Comparison of ENCODE assay signal across 8 cellular contexts in the genomic region with DNA sequence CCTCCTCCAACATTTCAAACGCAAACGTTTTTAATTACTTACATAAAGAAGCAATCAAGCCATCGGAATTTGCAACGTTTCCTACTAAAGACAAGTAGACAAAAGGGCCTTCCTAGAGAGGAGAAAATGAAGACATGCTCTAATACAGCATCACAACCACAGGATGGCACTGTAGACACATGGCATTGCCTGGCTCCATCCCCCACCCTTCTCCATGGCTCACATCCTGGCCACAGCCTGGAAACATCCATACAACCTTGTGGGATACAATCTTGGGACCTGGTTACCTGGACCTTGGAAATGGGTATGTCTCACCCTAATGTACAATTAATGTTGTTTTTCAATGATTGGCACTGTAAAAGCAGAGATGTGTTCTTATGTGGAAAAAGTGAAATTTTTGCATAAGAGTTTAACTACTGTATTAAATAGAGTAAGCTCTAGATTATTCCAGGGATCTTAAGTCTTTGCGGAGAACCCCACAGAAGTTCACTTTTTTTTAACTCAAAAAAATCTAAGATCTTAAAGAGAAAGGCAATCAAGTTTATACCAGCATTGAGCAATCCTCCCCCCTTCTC. TPM values are rescaled to one million over a fixed set of nuclear protein-coding genes. Genes with fewer than 3 reads are reported as not detected.
DNase-seq lines count a peak whose midpoint lies in the region; ATAC-seq, FAIRE-seq and TF ChIP-seq lines count a peak whose summit lies in the region.

No MANE protein-coding gene starts in this region.

- DNase-seq in D721Med (ENCODE audit: insufficient read length, low spot score) (no peak), NCI-H2107 treated with DMSO at 0.1 percent for 48 hours (lab: John Stamatoyannopoulos, UW; ENCODE audit: unreplicated experiment) (peak; percentile 49), glomerular visceral epithelial cell (ENCODE audit: extremely low spot score) (peak; percentile 78), pons (ENCODE audit: low spot score) (peak; percentile 81)
- peak; percentile 41 for DNase-seq in activated CD8-positive, alpha-beta T cell treated with anti-CD3 and anti-CD28 coated beads for 36 hours

- H3K27ac Mint-ChIP-seq in activated CD8-positive, alpha-beta T cell treated with anti-CD3 and anti-CD28 coated beads for 36 hours: no peak overlapping the region

- POLR2A ChIA-PET in activated CD8-positive, alpha-beta T cell treated with anti-CD3 and anti-CD28 coated beads for 36 hours (lab: Charles Lee): interaction anchor here (1.0 kb wide), 1 partner anchor 123 kb away, joined by 3 read pairs; a partner anchor contains a TSS

- ATAC-seq in GM21825 (IDR thresholded peaks at IDR 0.05; ENCODE audit: unreplicated experiment) (peak; percentile 67), HG03045 (IDR thresholded peaks at IDR 0.05; ENCODE audit: unreplicated experiment) (no peak), GM18520 (IDR thresholded peaks at IDR 0.05; ENCODE audit: unreplicated experiment) (no peak)
- peak; percentile 61 for ATAC-seq in activated CD8-positive, alpha-beta T cell treated with anti-CD3 and anti-CD28 coated beads for 36 hours

- peak; percentile 82 for TF ChIP-seq CTCF in D721Med (IDR thresholded peaks at IDR 0.05; ENCODE audit: insufficient read depth, missing control alignments)
- TF ChIP-seq CTCF in activated CD8-positive, alpha-beta T cell treated with anti-CD3 and anti-CD28 coated beads for 36 hours (IDR thresholded peaks at IDR 0.05): peak; percentile 64

- no peaks in the 10 kb centered on the region for H3K27me3 Mint-ChIP-seq in activated CD8-positive, alpha-beta T cell treated with anti-CD3 and anti-CD28 coated beads for 36 hours

- no peaks in the 10 kb centered on the region for H3K9me3 Mint-ChIP-seq in activated CD8-positive, alpha-beta T cell treated with anti-CD3 and anti-CD28 coated beads for 36 hours

- CTCF ChIA-PET in activated CD8-positive, alpha-beta T cell treated with anti-CD3 and anti-CD28 coated beads for 36 hours (lab: Charles Lee): interaction anchor here (0.7 to 1.5 kb wide), 7 partner anchors 10 to 176 kb away, joined by 3 to 7 read pairs (median 3); no protein-coding TSS in a partner anchor

- H3K4me3 Mint-ChIP-seq in activated CD8-positive, alpha-beta T cell treated with anti-CD3 and anti-CD28 coated beads for 36 hours: no peak overlapping the region

- H3K4me1 Mint-ChIP-seq in activated CD8-positive, alpha-beta T cell treated with anti-CD3 and anti-CD28 coated beads for 36 hours (ENCODE audit: low read depth): no peaks in the 10 kb centered on the region

- intact Hi-C loops in activated CD8-positive, alpha-beta T cell treated with anti-CD3 and anti-CD28 coated beads for 36 hours (cut with micrococcal nuclease): loop anchor here (5.0 kb wide), 1 partner anchor 177 kb away; no protein-coding TSS in a partner anchor

- peaks cover 16% of the 10 kb centered on the region for H3K36me3 Mint-ChIP-seq in activated CD8-positive, alpha-beta T cell treated with anti-CD3 and anti-CD28 coated beads for 36 hours (ENCODE audit: low read depth)

- peak; percentile 38 for FAIRE-seq in D721Med (lab: Jason Lieb, UNC)

RNA-seq across cellular contexts. Expression of a gene that starts 21.5 kb away (rescaled TPM):
- 10 to 100 TPM; 35.6 to 37.8 TPM for total RNA-seq in activated CD8-positive, alpha-beta T cell treated with anti-CD3 and anti-CD28 coated beads for 36 hours

RNA-seq across cellular contexts. Expression of a gene that starts 41.5 kb away (rescaled TPM):
- total RNA-seq in activated CD8-positive, alpha-beta T cell treated with anti-CD3 and anti-CD28 coated beads for 36 hours: under 1 TPM; 0.29 to 0.61 TPM

Comparison
In these comparisons a context has a peak if more than half of its experiments do, and no peak if none do; other contexts are left out.
1. ATAC-seq: peak in GM21825 (single experiment) and activated CD8-positive, alpha-beta T cell treated with anti-CD3 and anti-CD28 coated beads for 36 hours (single experiment); none in HG03045 (single experiment) and GM18520 (single experiment).